In the genomic region with DNA sequence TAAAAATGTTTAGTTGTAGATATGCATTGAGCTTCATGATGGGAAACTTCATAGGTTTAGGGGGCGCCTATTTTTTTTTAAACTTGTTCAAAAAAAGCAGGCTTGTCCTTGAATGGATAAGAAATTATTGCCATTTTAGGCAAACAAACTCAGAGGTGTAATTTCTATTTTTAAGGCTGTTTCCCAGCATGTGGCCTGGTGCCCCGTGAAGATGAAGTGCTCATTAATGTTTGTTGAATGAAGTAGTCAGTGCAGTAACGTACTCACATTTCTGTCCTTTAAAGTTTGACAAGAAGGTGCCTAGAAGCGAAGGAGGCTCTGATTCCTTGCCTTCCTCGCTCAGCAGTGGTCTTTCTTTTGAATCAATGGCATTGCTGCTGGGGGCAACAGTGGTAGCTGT, we compare ENCODE assay signal across 19 cellular contexts. TPM values are rescaled to one million over a fixed set of nuclear protein-coding genes. Genes with fewer than 3 reads are reported as not detected.
DNase-seq lines count a peak whose midpoint lies in the region; ATAC-seq, FAIRE-seq and TF ChIP-seq lines count a peak whose summit lies in the region.
"Had no signal": no experiment of that assay in that cellular context is flagged by ENCODE, and none has a peak within 500 bp of the region (broad histone marks: within the 10 kb centered on the region; RNA-seq: fewer than 3 reads in every experiment).

No MANE protein-coding gene starts in this region.

- TF ChIP-seq RAD21 in IMR-90 (IDR thresholded peaks at IDR 0.05; ENCODE audit: low read length), result no peak
- TF ChIP-seq RAD21 in K562 (CRISPR knock-in tag; conservative IDR thresholded peaks at IDR 0.05 in 1 of 2, IDR thresholded peaks at IDR 0.05 in 1 of 2), result no peak

- peak; percentile 6 for FAIRE-seq in K562 (lab: Jason Lieb, UNC)
- FAIRE-seq: GM12878 had no signal

- peaks cover 55 to 80% of the 10 kb centered on the region in 2 experiments for H3K79me1 ChIP-seq in IMR-90 (ENCODE audit: low read depth in 1 of 2, low read length in 2 of 2)

- H3K9ac ChIP-seq in IMR-90 (ENCODE audit: low read depth, low read length), result no peak overlapping the region
- no peak overlapping the region for H3K9ac ChIP-seq in K562 (ENCODE audit: insufficient read depth in 1 of 2, low read depth in 2 of 2, low read length in 2 of 2)
- H3K9ac ChIP-seq: GM23248, SK-N-SH had no signal

- H3K79me2 ChIP-seq in K562 (ENCODE audit: control insufficient read depth, insufficient read depth, low read length), result peaks cover 10% of the 10 kb centered on the region; the same call in 2 of the 3 replicates

- ATAC-seq in IMR-90 (ENCODE audit: low read depth) (no peak), K562 (no peak), left lung (peak; percentile 72), lower lobe of right lung (no peak)
- ATAC-seq: GM12878 had no signal

- peak overlapping the region; percentile 84; the same call in 1 of the 2 replicates for H3K4ac ChIP-seq in IMR-90 (ENCODE audit: low read depth, low read length)

- H3K36me3 ChIP-seq in IMR-90 (ENCODE audit: control insufficient read depth, insufficient read depth, low read length), result no peaks in the 10 kb centered on the region
- no peaks in the 10 kb centered on the region for H3K36me3 ChIP-seq in K562 (ENCODE audit: control insufficient read depth, insufficient read depth, low read length)
- no peaks in the 10 kb centered on the region for H3K36me3 ChIP-seq in left lung
- no peaks in the 10 kb centered on the region for H3K36me3 ChIP-seq in tibial artery
- no peaks in the 10 kb centered on the region for H3K36me3 ChIP-seq in lower lobe of right lung
- H3K36me3 ChIP-seq: Peyer's patch had no signal

- H3K9me1 ChIP-seq in IMR-90 (ENCODE audit: insufficient read depth, low read length) (peaks cover 29% of the 10 kb centered on the region), K562 (ENCODE audit: control insufficient read depth, insufficient read depth, low read length) (no peaks in the 10 kb centered on the region)

- no peak overlapping the region for H3K27ac ChIP-seq in IMR-90 (ENCODE audit: insufficient read depth, low read length)
- no peak overlapping the region for H3K27ac ChIP-seq in K562 (ENCODE audit: extremely low read depth, low read depth, low read length)
- no peak overlapping the region for H3K27ac ChIP-seq in left lung
- H3K27ac ChIP-seq in tibial artery, result peak overlapping the region; percentile 27 to 56
- no peak overlapping the region for H3K27ac ChIP-seq in RWPE1
- H3K27ac ChIP-seq in lower lobe of right lung, result no peak overlapping the region
- H3K27ac ChIP-seq: GM23248, Peyer's patch had no signal

- DNase-seq in IMR-90 (no peak), K562 (ENCODE audit: extremely low read depth in 1 of 4, low spot score in 3 of 4) (no peak), left lung (no peak), tibial artery (peak in 1 of 2 donors; percentile 31), RWPE1 (ENCODE audit: low spot score) (no peak), lower lobe of right lung (no peak)
- DNase-seq in activated naive CD4-positive, alpha-beta T cell (lab: John Stamatoyannopoulos, UW), result no peak
- DNase-seq: CD4-positive, alpha-beta memory T cell; DND-41; GDM1; KG1; NCI-H1417 treated with DMSO at 0.1 percent for 48 hours; NCI-H1930; NCI-H510A treated with DMSO at 0.1 percent for 48 hours; Peyer's patch; SHP77; SK-N-SH had no signal

- BruUV-seq in IMR-90 (replicated peaks; lab: Mats Ljungman, UMichigan) (no TSS peak), K562 (replicated peaks; lab: Mats Ljungman, UMichigan) (no TSS peak)

- no peaks in the 10 kb centered on the region for H3K27me3 ChIP-seq in IMR-90 (ENCODE audit: control insufficient read depth, insufficient read depth, low read length)
- H3K27me3 ChIP-seq in K562 (ENCODE audit: control insufficient read depth in 2 of 2, insufficient read depth in 2 of 2, low read length in 2 of 2), result peaks cover 0 to 4% of the 10 kb centered on the region in 2 experiments; a peak in 1 of 5 replicates
- no peaks in the 10 kb centered on the region for H3K27me3 ChIP-seq in left lung
- no peaks in the 10 kb centered on the region for H3K27me3 ChIP-seq in tibial artery
- no peaks in the 10 kb centered on the region for H3K27me3 ChIP-seq in lower lobe of right lung (ENCODE audit: low read depth)
- H3K27me3 ChIP-seq: Peyer's patch had no signal

- peak overlapping the region; percentile 91; the same call in 1 of the 3 replicates for H2BK15ac ChIP-seq in IMR-90 (ENCODE audit: low read depth, low read length)

- WGBS in IMR-90 (ENCODE audit: extremely low coverage in 2 of 2, insufficient read length in 1 of 2), 2 experiments, result 75% methylated on average over 2 of the region's 5 CpGs; no CpG with 5 or more reads in 1 of the 2 experiments
- 34% methylated on average over 5 of the region's 5 CpGs for WGBS in K562 (ENCODE audit: insufficient coverage, low coverage, missing lambda C conversion rate)

- peak overlapping the region; percentile 86; the same call in 1 of the 2 replicates for H2AK5ac ChIP-seq in IMR-90 (ENCODE audit: low read depth, low read length)

- H3K4me1 ChIP-seq in IMR-90 (ENCODE audit: control insufficient read depth, insufficient read depth, low read length) (peaks cover 8% of the 10 kb centered on the region), K562 (replicated peaks in 1 of 2; ENCODE audit: control insufficient read depth in 2 of 2, insufficient read depth in 2 of 2, low read length in 2 of 2) (peaks cover 0 to 11% of the 10 kb centered on the region in 2 experiments; a peak in 3 of 5 replicates), left lung (peaks cover 3 to 4% of the 10 kb centered on the region in 2 donors), tibial artery (peaks cover 0 to 41% (median 27%) of the 10 kb centered on the region in 4 donors), lower lobe of right lung (peaks cover 18% of the 10 kb centered on the region)
- H3K4me1 ChIP-seq: Peyer's patch had no signal

- intact Hi-C loops in IMR-90 (cut with micrococcal nuclease), result no loop called here
- intact Hi-C loops in K562 (cut with micrococcal nuclease), result no loop called here
- intact Hi-C loops in left lung (cut with DNase I), result no loop called here
- intact Hi-C loops in tibial artery (cut with DNase I; ENCODE audit: low total_unique reads), result loop anchor here (10.0 kb wide), 1 partner anchor 46 kb away; no protein-coding TSS in a partner anchor
- intact Hi-C loops in lower lobe of right lung (cut with DNase I), result no loop called here

- H3K4me3 ChIP-seq in IMR-90 (ENCODE audit: insufficient read depth, low read depth, low read length) (no peak overlapping the region), K562 (no peak overlapping the region), left lung (no peak overlapping the region), tibial artery (no peak overlapping the region), lower lobe of right lung (no peak overlapping the region)
- H3K4me3 ChIP-seq: GM12878, GM23248, Peyer's patch had no signal

- TF ChIP-seq CTCF in IMR-90 (conservative IDR thresholded peaks at IDR 0.05; ENCODE audit: low read depth, low read length) (no peak), K562 (IDR thresholded peaks at IDR 0.05 in 2 of 3, conservative IDR thresholded peaks at IDR 0.05 in 1 of 3; ENCODE audit: insufficient read depth in 2 of 3, low read depth in 1 of 3, low read length in 3 of 3) (no peak), left lung (IDR thresholded peaks at IDR 0.05) (no peak), tibial artery (IDR thresholded peaks at IDR 0.05) (no peak), RWPE1 (conservative IDR thresholded peaks at IDR 0.05; ENCODE audit: low read depth) (no peak), lower lobe of right lung (IDR thresholded peaks at IDR 0.05) (no peak)

- no peak for TF ChIP-seq POLR2A in IMR-90 (IDR thresholded peaks at IDR 0.05; ENCODE audit: low read depth, low read length)
- no peak for TF ChIP-seq POLR2A in K562 (conservative IDR thresholded peaks at IDR 0.05)

- no peak overlapping the region for H3K4me2 ChIP-seq in IMR-90 (ENCODE audit: low read depth, low read length)
- H3K4me2 ChIP-seq in K562 (ENCODE audit: insufficient read depth, low read length), result no peak overlapping the region
- H3K4me2 ChIP-seq: SK-N-SH had no signal

- no peak overlapping the region for H2AK9ac ChIP-seq in IMR-90 (replicated peaks; ENCODE audit: low read depth, low read length, poor library complexity)

- POLR2A ChIA-PET in IMR-90 (lab: Charles Lee; ENCODE audit: unreplicated experiment) (no interaction called here), K562 (lab: Yijun Ruan, JAX) (no interaction called here), RWPE1 (lab: Yijun Ruan, JAX; ENCODE audit: low non-redundant PET) (no interaction called here)

- in situ Hi-C loops in IMR-90 (cut with MboI; ENCODE audit: low sequenced_read_pairs) (no loop called here), K562 (cut with MboI) (no loop called here)

- peak overlapping the region; percentile 77; the same call in 1 of the 2 replicates for H3K18ac ChIP-seq in IMR-90 (ENCODE audit: low read depth, low read length)

- H2AFZ ChIP-seq in IMR-90 (replicated peaks; ENCODE audit: low read length, poor library complexity) (no peak overlapping the region), K562 (ENCODE audit: low read depth, low read length) (no peak overlapping the region)
- H2AFZ ChIP-seq: GM23248 had no signal

- dilution Hi-C loops in IMR-90 (cut with HindIII; ENCODE audit: low sequenced_read_pairs, unreplicated experiment), result no loop called here

- TF ChIP-seq EP300 in K562 (IDR thresholded peaks at IDR 0.05; ENCODE audit: low read length), result no peak

- peak overlapping the region in 1 of 2 experiments; percentile 11; a peak in 2 of 4 replicates for H4K8ac ChIP-seq in IMR-90 (ENCODE audit: low read depth in 2 of 2, low read length in 2 of 2)

- H4K5ac ChIP-seq in IMR-90 (ENCODE audit: low read depth, low read length), result no peak overlapping the region; the same call in 1 of the 2 replicates

- H4K91ac ChIP-seq in IMR-90 (ENCODE audit: insufficient read depth, low read depth, low read length), result peak overlapping the region; percentile 68

- H3K9me3 ChIP-seq in IMR-90 (ENCODE audit: control insufficient read depth, insufficient read depth, low read length), result peaks cover 5% of the 10 kb centered on the region
- no peaks in the 10 kb centered on the region for H3K9me3 ChIP-seq in K562 (replicated peaks; ENCODE audit: control insufficient read depth, insufficient read depth, low read depth, low read length)
- peaks cover 0 to 18% of the 10 kb centered on the region in 2 donors for H3K9me3 ChIP-seq in left lung
- H3K9me3 ChIP-seq in tibial artery, result peaks cover 0 to 18% (median 0%) of the 10 kb centered on the region in 3 donors
- H3K9me3 ChIP-seq in lower lobe of right lung, result peaks cover 6% of the 10 kb centered on the region
- H3K9me3 ChIP-seq: Peyer's patch had no signal

- H4K20me1 ChIP-seq in IMR-90 (ENCODE audit: insufficient read depth, low read length), result peaks cover 41% of the 10 kb centered on the region; the same call in 1 of the 2 replicates
- peaks cover 8% of the 10 kb centered on the region for H4K20me1 ChIP-seq in K562 (replicated peaks; ENCODE audit: control insufficient read depth, insufficient read depth, low read length)

- peak overlapping the region; percentile 96 for H3K14ac ChIP-seq in IMR-90 (replicated peaks; ENCODE audit: low read depth, low read length)

- H2BK20ac ChIP-seq in IMR-90 (ENCODE audit: low read depth, low read length), result peak overlapping the region; percentile 57; the same call in 1 of the 2 replicates

- H3K23ac ChIP-seq in IMR-90 (ENCODE audit: low read depth, low read length), result peak overlapping the region; percentile 84; the same call in 1 of the 2 replicates

- CTCF ChIA-PET in IMR-90 (lab: Yijun Ruan, JAX), result no interaction called here
- CTCF ChIA-PET in K562 (lab: Yijun Ruan, JAX; ENCODE audit: low intra/inter-chr PET ratio), result no interaction called here
- CTCF ChIA-PET in RWPE1 (lab: Yijun Ruan, JAX), result interaction anchor here (0.6 kb wide), 1 partner anchor 151 kb away, joined by 3 read pairs; no protein-coding TSS in a partner anchor

- no peak overlapping the region for H3K56ac ChIP-seq in IMR-90 (ENCODE audit: extremely low read depth, insufficient read depth, low read length)

- no peak overlapping the region for H2BK5ac ChIP-seq in IMR-90 (ENCODE audit: low read depth, low read length, poor library complexity, severe bottlenecking)

- H2BK120ac ChIP-seq in IMR-90 (ENCODE audit: low read depth, low read length), result peak overlapping the region; percentile 65

RNA-seq across cellular contexts. Expression of a gene that starts 54.3 kb away (rescaled TPM):
- total RNA-seq in IMR-90 (2012; rRNA removed) (7.5 and 8.2 TPM in 2 replicates), K562 (2014; rRNA removed) (4.4 and 5.0 TPM in 2 replicates), K562 (2014; rRNA removed; fragmentation: Illumina TruSeq; extraction: Trizol) (2.9 and 3.3 TPM in 2 replicates), K562 (2015; rRNA removed; fragmentation: Illumina TruSeq; extraction: Trizol) (3.4 and 4.0 TPM in 2 replicates), K562 (2021) (13.4 and 13.7 TPM in 2 replicates), left lung (10 to 100 TPM in 1 of 2 donors, 1 to 10 TPM in 1; 9.9 to 12.0 TPM), lower lobe of right lung (10.2 TPM)
- polyA plus RNA-seq in IMR-90 (2012; rRNA removed) (9.4 and 10.2 TPM in 2 replicates), K562 (2011; rRNA removed) (0.04 and 0.08 TPM in 2 replicates), K562 (2014; fragmentation: Illumina TruSeq; extraction: Trizol) (8.8 and 9.2 TPM in 2 replicates), K562 (2014; fragmentation: Nextera tagmentation; extraction: Ambion mirVana) (under 1 TPM; 0.22 to 0.32 TPM), K562 (2014; rRNA removed) (4.6 and 5.3 TPM in 2 replicates)
- polyA plus RNA-seq in IMR-90 (2012; cell fraction: cytosol; rRNA removed), result 4.1 and 5.9 TPM in 2 replicates
- polyA plus RNA-seq in IMR-90 (2012; cell fraction: nucleus; rRNA removed; ENCODE audit: low replicate concordance), result 18.5 and 28.9 TPM in 2 replicates
- total RNA-seq in K562 (2011; cell fraction: chromatin; rRNA removed; ENCODE audit: low replicate concordance), result 5.9 and 8.1 TPM in 2 replicates
- 2.8 and 5.8 TPM in 2 replicates for total RNA-seq in K562 (2011; cell fraction: nucleolus; rRNA removed)
- total RNA-seq in K562 (2011; cell fraction: nucleoplasm; rRNA removed), result 4.7 and 6.1 TPM in 2 replicates
- polyA plus RNA-seq in K562 (2011; cell fraction: cytosol; rRNA removed), result 0.06 and 0.09 TPM in 2 replicates
- polyA plus RNA-seq in K562 (2011; cell fraction: nucleus; rRNA removed), result 0.04 and 0.24 TPM in 2 replicates
- polyA plus RNA-seq in K562 (2012), result 7.5 and 7.8 TPM in 2 replicates
- polyA minus RNA-seq in K562 (2011; rRNA and poly(A)+ RNA removed), result 0.07 TPM in 1 of 2 replicates, not detected in the other
- 0.36 TPM in 1 of 2 replicates, not detected in the other for polyA minus RNA-seq in K562 (2011; cell fraction: cytosol; rRNA and poly(A)+ RNA removed)
- 0.27 TPM in 1 of 2 replicates, not detected in the other for polyA minus RNA-seq in K562 (2011; cell fraction: nucleus; rRNA and poly(A)+ RNA removed)

Comparison
In these comparisons a context has a peak if more than half of its experiments do, and no peak if none do; other contexts are left out.
1. H3K27ac ChIP-seq: peak in tibial artery (2 of 2); none in IMR-90 (single experiment), K562 (single experiment), left lung (0 of 2), RWPE1 (single experiment) and lower lobe of right lung (single experiment).